ENCODE assay signal across 9 cellular contexts in the genomic region with DNA sequence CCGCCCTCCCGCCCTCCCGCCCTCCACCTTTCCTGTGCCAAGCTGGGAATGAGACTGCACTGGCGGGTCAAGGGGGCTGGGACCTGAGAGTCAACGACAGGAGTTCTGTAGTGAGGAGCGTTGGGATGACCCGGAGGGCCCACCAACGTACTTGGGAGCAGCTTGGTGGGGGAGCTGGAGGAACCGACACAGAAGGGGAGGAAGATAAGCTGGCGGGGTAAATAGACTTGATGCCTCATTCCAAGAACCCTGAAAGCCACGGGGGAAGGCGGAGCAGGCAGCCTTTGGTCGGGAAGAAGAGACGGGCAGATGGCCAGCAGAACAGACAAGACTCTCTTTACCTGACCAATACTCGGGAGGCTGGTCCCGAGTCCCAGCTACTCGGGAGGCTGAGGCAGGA. TPM values are rescaled to one million over a fixed set of nuclear protein-coding genes. Genes with fewer than 3 reads are reported as not detected.
A peak's percentile ranks its signal among the peaks of the same experiment; 100 is the strongest.
DNase-seq lines count a peak whose midpoint lies in the region.
"Had no signal": no experiment of that assay in that cellular context is flagged by ENCODE, and none has a peak within 500 bp of the region (broad histone marks: within the 10 kb centered on the region; RNA-seq: fewer than 3 reads in every experiment).

No MANE protein-coding gene starts in this region.

- no peak overlapping the region for H3K27ac ChIP-seq in iPS-20b (ENCODE audit: low read length)
- H3K27ac ChIP-seq in stomach smooth muscle (ENCODE audit: low read length), result no peak overlapping the region
- H3K27ac ChIP-seq: BLaER1 treated with 17β-estradiol and CSF1 and Interleukin-3, amounts not matched to agents 10 nM and 100 nM had no signal

- H3K4me3 ChIP-seq in iPS-20b (ENCODE audit: low read length), result peak overlapping the region; percentile 86
- H3K4me3 ChIP-seq in stomach smooth muscle (ENCODE audit: low read length in 2 of 2), result peak overlapping the region; percentile 79 to 86
- H3K4me3 ChIP-seq: BLaER1 treated with 17β-estradiol and CSF1 and Interleukin-3, amounts not matched to agents 10 nM and 100 nM had no signal

- H3K4me3 Mint-ChIP-seq in activated T-helper 2 cell treated with anti-CD3 and anti-CD28 coated beads, Interferon-gamma antibody, Interleukin-2, Interleukin-4, amounts not matched to agents 10 μg/mL and 5 μg/mL and 100 μg/mL, durations not matched to agents 14 hours and 24 hours and 36 hours (ENCODE audit: low read depth), result peak overlapping the region; percentile 65

- H3K9me3 ChIP-seq in iPS-20b (ENCODE audit: insufficient read depth, low read depth, low read length), result no peaks in the 10 kb centered on the region
- H3K9me3 ChIP-seq in stomach smooth muscle (ENCODE audit: control insufficient read depth in 2 of 2, low read length in 2 of 2), result no peaks in the 10 kb centered on the region

- H3K9ac ChIP-seq in iPS-20b (ENCODE audit: low read depth, low read length) (0 out of 2 replicates have a peak overlapping the region, but pooled peaks have one; percentile 34), stomach smooth muscle (ENCODE audit: low read length in 2 of 2) (peak overlapping the region; percentile 5 to 54)
- H3K9ac ChIP-seq: BLaER1 treated with 17β-estradiol and CSF1 and Interleukin-3, amounts not matched to agents 10 nM and 100 nM had no signal

- H3K27ac Mint-ChIP-seq in activated T-helper 2 cell treated with anti-CD3 and anti-CD28 coated beads, Interferon-gamma antibody, Interleukin-2, Interleukin-4, amounts not matched to agents 10 μg/mL and 5 μg/mL and 100 μg/mL, durations not matched to agents 14 hours and 24 hours and 36 hours, result no peak overlapping the region

- H3K4me1 ChIP-seq in iPS-20b (ENCODE audit: insufficient read depth, low read length) (peaks cover 5% of the 10 kb centered on the region; the same call in 1 of the 2 replicates), stomach smooth muscle (ENCODE audit: control insufficient read depth, insufficient read depth, low read length) (peaks cover 10% of the 10 kb centered on the region)

- DNase-seq in NCI-H524 (lab: John Stamatoyannopoulos, UW) (peak; percentile 55 to 61), NCI-H524 treated with DMSO at 0.1 percent for 48 hours (lab: John Stamatoyannopoulos, UW) (no peak), NK-92 (lab: John Stamatoyannopoulos, UW; ENCODE audit: unreplicated experiment) (no peak), MV-4-11 (lab: John Stamatoyannopoulos, UW) (no peak)
- DNase-seq in activated T-helper 2 cell treated with anti-CD3 and anti-CD28 coated beads, Interferon-gamma antibody, Interleukin-2, Interleukin-4, amounts not matched to agents 10 μg/mL and 5 μg/mL and 100 μg/mL, durations not matched to agents 14 hours and 24 hours and 36 hours (ENCODE audit: low spot score), result no peak
- no peak for DNase-seq in NK-92 treated with Interleukin-12 subunit alpha and Interleukin-12 subunit beta, amount 100 ng/mL, for 24 hours (lab: John Stamatoyannopoulos, UW)

- H3K4me1 Mint-ChIP-seq in activated T-helper 2 cell treated with anti-CD3 and anti-CD28 coated beads, Interferon-gamma antibody, Interleukin-2, Interleukin-4, amounts not matched to agents 10 μg/mL and 5 μg/mL and 100 μg/mL, durations not matched to agents 14 hours and 24 hours and 36 hours (ENCODE audit: low read depth), result peaks cover 26% of the 10 kb centered on the region

- no peaks in the 10 kb centered on the region for H3K9me3 Mint-ChIP-seq in activated T-helper 2 cell treated with anti-CD3 and anti-CD28 coated beads, Interferon-gamma antibody, Interleukin-2, Interleukin-4, amounts not matched to agents 10 μg/mL and 5 μg/mL and 100 μg/mL, durations not matched to agents 14 hours and 24 hours and 36 hours

- H3K36me3 ChIP-seq in iPS-20b (ENCODE audit: insufficient read depth, low read depth, low read length) (no peaks in the 10 kb centered on the region), stomach smooth muscle (ENCODE audit: control insufficient read depth in 2 of 2, insufficient read depth in 2 of 2, low read length in 2 of 2) (no peaks in the 10 kb centered on the region)
- H3K36me3 ChIP-seq: BLaER1 treated with 17β-estradiol and CSF1 and Interleukin-3, amounts not matched to agents 10 nM and 100 nM had no signal

- peaks cover 17% of the 10 kb centered on the region; the same call in 1 of the 2 replicates for H3K27me3 ChIP-seq in iPS-20b (ENCODE audit: insufficient read depth, low read length)
- H3K27me3 ChIP-seq in stomach smooth muscle (ENCODE audit: control insufficient read depth in 1 of 2, insufficient read depth in 2 of 2, low read length in 2 of 2), result no peaks in the 10 kb centered on the region
- H3K27me3 ChIP-seq: BLaER1 treated with 17β-estradiol and CSF1 and Interleukin-3, amounts not matched to agents 10 nM and 100 nM had no signal

- H3K36me3 Mint-ChIP-seq in activated T-helper 2 cell treated with anti-CD3 and anti-CD28 coated beads, Interferon-gamma antibody, Interleukin-2, Interleukin-4, amounts not matched to agents 10 μg/mL and 5 μg/mL and 100 μg/mL, durations not matched to agents 14 hours and 24 hours and 36 hours (ENCODE audit: low read depth), result no peaks in the 10 kb centered on the region

- peaks cover 55% of the 10 kb centered on the region for H3K27me3 Mint-ChIP-seq in activated T-helper 2 cell treated with anti-CD3 and anti-CD28 coated beads, Interferon-gamma antibody, Interleukin-2, Interleukin-4, amounts not matched to agents 10 μg/mL and 5 μg/mL and 100 μg/mL, durations not matched to agents 14 hours and 24 hours and 36 hours (ENCODE audit: low read depth)

- intact Hi-C loops in activated T-helper 2 cell treated with anti-CD3 and anti-CD28 coated beads, Interferon-gamma antibody, Interleukin-2, Interleukin-4, amounts not matched to agents 10 μg/mL and 5 μg/mL and 100 μg/mL, durations not matched to agents 14 hours and 24 hours and 36 hours (cut with micrococcal nuclease), result no loop called here

RNA-seq across cellular contexts. Expression of a gene that starts 0.3 kb away (rescaled TPM):
- total RNA-seq in activated T-helper 2 cell treated with anti-CD3 and anti-CD28 coated beads, Interferon-gamma antibody, Interleukin-2, Interleukin-4, amounts not matched to agents 10 μg/mL and 5 μg/mL and 100 μg/mL, durations not matched to agents 14 hours and 24 hours and 36 hours, result 0.02 and 0.69 TPM in 2 replicates

Comparison
In these comparisons a context has a peak if more than half of its experiments do, and no peak if none do; other contexts are left out.
1. DNase-seq: peak in NCI-H524 (2 of 2); none in NCI-H524 treated with DMSO at 0.1 percent for 48 hours (single experiment), activated T-helper 2 cell treated with anti-CD3 and anti-CD28 coated beads, Interferon-gamma antibody, Interleukin-2, Interleukin-4, amounts not matched to agents 10 μg/mL and 5 μg/mL and 100 μg/mL, durations not matched to agents 14 hours and 24 hours and 36 hours (single experiment), NK-92 (single experiment), NK-92 treated with Interleukin-12 subunit alpha and Interleukin-12 subunit beta, amount 100 ng/mL, for 24 hours (single experiment) and MV-4-11 (single experiment).